Comparison of ENCODE assay signal across 19 cellular contexts in genomic region chr12:11662369-11662768, GRCh38. TPM values are rescaled to one million over a fixed set of nuclear protein-coding genes. Genes with fewer than 3 reads are reported as not detected.
DNase-seq lines count a peak whose midpoint lies in the region; TF ChIP-seq lines count a peak whose summit lies in the region.
"Had no signal": no experiment of that assay in that cellular context is flagged by ENCODE, and none has a peak within 500 bp of the region (broad histone marks: within the 10 kb centered on the region; RNA-seq: fewer than 3 reads in every experiment).

No MANE protein-coding gene starts in this region.

- H3K9me2 ChIP-seq in PC-9 (ENCODE audit: insufficient read depth), result no peaks in the 10 kb centered on the region

- no peak for TF ChIP-seq CTCF in cardiac muscle cell (IDR thresholded peaks at IDR 0.05; ENCODE audit: low read depth, low read length)
- TF ChIP-seq CTCF in thyroid gland (IDR thresholded peaks at IDR 0.05), result no peak
- no peak for TF ChIP-seq CTCF in PC-9 (conservative IDR thresholded peaks at IDR 0.05)

- peaks cover 46% of the 10 kb centered on the region for H3K4me1 ChIP-seq in cardiac muscle cell (ENCODE audit: low read depth)
- H3K4me1 ChIP-seq in thyroid gland, result peaks cover 47 to 78% of the 10 kb centered on the region in 2 donors
- 0 out of 2 replicates have a peak, but pooled peaks cover 3% of the 10 kb centered on the region for H3K4me1 ChIP-seq in PC-9 (replicated peaks; ENCODE audit: insufficient read depth)

- CTCF ChIA-PET in PC-9 (lab: Charles Lee), result no interaction called here

- H3K36me3 Mint-ChIP-seq in activated T-helper 2 cell treated with anti-CD3 and anti-CD28 coated beads, Interferon-gamma antibody, Interleukin-2, Interleukin-4, amounts not matched to agents 10 μg/mL and 5 μg/mL and 100 μg/mL, durations not matched to agents 14 hours and 24 hours and 36 hours (ENCODE audit: low read depth), result peaks cover 59% of the 10 kb centered on the region

- peak overlapping the region; percentile 59 for H3K27ac Mint-ChIP-seq in activated T-helper 2 cell treated with anti-CD3 and anti-CD28 coated beads, Interferon-gamma antibody, Interleukin-2, Interleukin-4, amounts not matched to agents 10 μg/mL and 5 μg/mL and 100 μg/mL, durations not matched to agents 14 hours and 24 hours and 36 hours
- H3K27ac Mint-ChIP-seq: activated naive CD8-positive, alpha-beta T cell had no signal

- no peaks in the 10 kb centered on the region for H3K9me3 Mint-ChIP-seq in activated T-helper 2 cell treated with anti-CD3 and anti-CD28 coated beads, Interferon-gamma antibody, Interleukin-2, Interleukin-4, amounts not matched to agents 10 μg/mL and 5 μg/mL and 100 μg/mL, durations not matched to agents 14 hours and 24 hours and 36 hours
- H3K9me3 Mint-ChIP-seq: CD14-positive monocyte; effector memory CD8-positive, alpha-beta T cell; H9; WTC11 had no signal

- no TSS peak for BruUV-seq in PC-9 (replicated peaks; lab: Mats Ljungman, UMichigan)

- H3K36me3 ChIP-seq in cardiac muscle cell (no peaks in the 10 kb centered on the region), thyroid gland (no peaks in the 10 kb centered on the region), PC-9 (ENCODE audit: low read depth) (peaks cover 14% of the 10 kb centered on the region; the same call in 1 of the 2 replicates), MG63 (no peaks in the 10 kb centered on the region)

- DNase-seq in cardiac muscle cell (ENCODE audit: low read depth in 1 of 2, low spot score in 1 of 2), result no peak
- no peak for DNase-seq in cardiac septum (ENCODE audit: low spot score)
- DNase-seq in activated T-helper 2 cell treated with anti-CD3 and anti-CD28 coated beads, Interferon-gamma antibody, Interleukin-2, Interleukin-4, amounts not matched to agents 10 μg/mL and 5 μg/mL and 100 μg/mL, durations not matched to agents 14 hours and 24 hours and 36 hours (ENCODE audit: low spot score), result no peak
- peak; percentile 48 for DNase-seq in islet precursor cell
- no peak for DNase-seq in thyroid gland
- no peak for DNase-seq in PC-9
- no peak for DNase-seq in MG63
- DNase-seq: effector memory CD8-positive, alpha-beta T cell; H9; mucosa of descending colon; NCI-H1436; posterior cingulate gyrus; T-helper 9 cell had no signal

- H3K27me3 Mint-ChIP-seq in activated T-helper 2 cell treated with anti-CD3 and anti-CD28 coated beads, Interferon-gamma antibody, Interleukin-2, Interleukin-4, amounts not matched to agents 10 μg/mL and 5 μg/mL and 100 μg/mL, durations not matched to agents 14 hours and 24 hours and 36 hours (ENCODE audit: low read depth), result no peaks in the 10 kb centered on the region
- H3K27me3 Mint-ChIP-seq: activated naive CD8-positive, alpha-beta T cell; effector memory CD8-positive, alpha-beta T cell had no signal

- H3K27me3 ChIP-seq in cardiac muscle cell (no peaks in the 10 kb centered on the region), thyroid gland (no peaks in the 10 kb centered on the region), PC-9 (ENCODE audit: insufficient read depth, low read depth) (no peaks in the 10 kb centered on the region), MG63 (no peaks in the 10 kb centered on the region)

- H3K27ac ChIP-seq in cardiac muscle cell, result peak overlapping the region; percentile 85
- peak overlapping the region; percentile 50 to 87 (median 84) for H3K27ac ChIP-seq in thyroid gland
- H3K27ac ChIP-seq in PC-9, result no peak overlapping the region

- H3K79me2 ChIP-seq in PC-9 (ENCODE audit: low read depth), result peaks cover 96% of the 10 kb centered on the region

- no peak overlapping the region for H3K4me2 ChIP-seq in PC-9

- TF ChIP-seq POLR2A in thyroid gland (IDR thresholded peaks at IDR 0.05), result no peak

- WGBS in thyroid gland, 2 donors, result 94 to 95% methylated on average over 3 of the region's 3 CpGs

- no peak overlapping the region for H3K4me3 Mint-ChIP-seq in activated T-helper 2 cell treated with anti-CD3 and anti-CD28 coated beads, Interferon-gamma antibody, Interleukin-2, Interleukin-4, amounts not matched to agents 10 μg/mL and 5 μg/mL and 100 μg/mL, durations not matched to agents 14 hours and 24 hours and 36 hours (ENCODE audit: low read depth)
- H3K4me3 Mint-ChIP-seq: activated naive CD8-positive, alpha-beta T cell; effector memory CD8-positive, alpha-beta T cell; H9; neural crest cell; WTC11 had no signal

- peaks cover 62% of the 10 kb centered on the region for H3K4me1 Mint-ChIP-seq in activated T-helper 2 cell treated with anti-CD3 and anti-CD28 coated beads, Interferon-gamma antibody, Interleukin-2, Interleukin-4, amounts not matched to agents 10 μg/mL and 5 μg/mL and 100 μg/mL, durations not matched to agents 14 hours and 24 hours and 36 hours (ENCODE audit: low read depth)

- no peaks in the 10 kb centered on the region for H3F3A ChIP-seq in PC-9 (ENCODE audit: insufficient read depth, low read depth)

- intact Hi-C loops in cardiac septum (cut with DNase I) (no loop called here), thyroid gland (cut with DNase I) (no loop called here), PC-9 (cut with micrococcal nuclease; ENCODE audit: unreplicated experiment) (no loop called here)
- intact Hi-C loops in activated T-helper 2 cell treated with anti-CD3 and anti-CD28 coated beads, Interferon-gamma antibody, Interleukin-2, Interleukin-4, amounts not matched to agents 10 μg/mL and 5 μg/mL and 100 μg/mL, durations not matched to agents 14 hours and 24 hours and 36 hours (cut with micrococcal nuclease), result no loop called here

- H3K4me3 ChIP-seq in cardiac muscle cell (no peak overlapping the region), thyroid gland (replicated peaks in 1 of 3) (no peak overlapping the region), PC-9 (no peak overlapping the region), MG63 (no peak overlapping the region)
- H3K4me3 ChIP-seq: K562, lung, mucosa of descending colon had no signal

- 0 out of 2 replicates have a peak, but pooled peaks cover 4% of the 10 kb centered on the region for H4K20me1 ChIP-seq in PC-9 (ENCODE audit: insufficient read depth)

- H2AFZ ChIP-seq in PC-9, result no peak overlapping the region

- POLR2A ChIA-PET in PC-9 (lab: Charles Lee; ENCODE audit: unreplicated experiment), result no interaction called here

- H3K9me3 ChIP-seq in cardiac muscle cell (ENCODE audit: low read depth) (no peaks in the 10 kb centered on the region), thyroid gland (no peaks in the 10 kb centered on the region), PC-9 (ENCODE audit: insufficient read depth, low read depth) (no peaks in the 10 kb centered on the region), MG63 (no peaks in the 10 kb centered on the region)
- H3K9me3 ChIP-seq: mucosa of descending colon had no signal

RNA-seq across cellular contexts. Expression of gene ETV6, which starts 12.9 kb away (rescaled TPM):
- total RNA-seq in cardiac muscle cell (6.5 and 9.1 TPM in 2 replicates), cardiac septum (18.4 TPM), thyroid gland (10 to 100 TPM; 16.6 to 35.6 (median 17.2) TPM), PC-9 (2021) (52.1 and 62.8 TPM in 2 replicates)
- 11.9 and 16.2 TPM in 2 replicates for polyA plus RNA-seq in cardiac muscle cell
- 68.2 and 69.4 TPM in 2 replicates for total RNA-seq in activated T-helper 2 cell treated with anti-CD3 and anti-CD28 coated beads, Interferon-gamma antibody, Interleukin-2, Interleukin-4, amounts not matched to agents 10 μg/mL and 5 μg/mL and 100 μg/mL, durations not matched to agents 14 hours and 24 hours and 36 hours
- 2.3 and 3.0 TPM in 2 replicates for total RNA-seq in MG63 (2014; rRNA removed; shearing (Covaris generic); ENCODE audit: low replicate concordance)
